Comparison of ENCODE assay signal across 8 cellular contexts in the genomic region with DNA sequence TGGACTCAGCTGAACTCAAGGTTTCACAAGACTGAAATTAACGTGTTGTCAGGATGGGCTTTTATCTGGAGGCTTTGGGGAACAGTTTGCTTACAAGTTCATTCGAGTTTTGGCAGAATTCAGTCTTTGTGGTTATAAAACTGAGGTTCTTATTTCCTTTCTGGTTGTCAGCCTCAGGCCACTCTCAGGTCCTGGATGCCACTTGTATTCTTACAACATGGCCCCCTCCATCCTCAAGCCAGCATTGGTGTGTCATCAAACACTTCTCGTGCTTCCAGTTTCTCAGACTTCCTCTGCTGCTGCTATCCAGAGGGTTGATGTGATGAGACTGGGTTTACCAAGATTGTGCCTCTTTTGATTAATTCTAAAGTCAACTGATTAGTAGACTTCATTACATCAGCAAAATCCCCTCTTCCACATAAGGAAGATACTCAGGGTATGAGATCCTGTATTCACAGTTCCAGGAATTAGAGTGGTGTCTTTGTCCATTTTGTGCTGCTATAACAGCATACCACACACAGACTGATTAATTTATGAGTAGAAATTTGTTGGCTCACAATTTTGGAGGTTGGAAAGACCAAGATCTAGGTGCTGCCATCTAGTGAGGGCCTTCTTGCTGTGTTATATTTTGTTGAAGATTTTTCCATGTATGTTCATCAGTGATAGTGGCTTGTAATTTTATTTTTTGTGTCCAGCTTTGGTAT. TPM values are rescaled to one million over a fixed set of nuclear protein-coding genes. Genes with fewer than 3 reads are reported as not detected.
A peak's percentile ranks its signal among the peaks of the same experiment; 100 is the strongest.
DNase-seq lines count a peak whose midpoint lies in the region; ATAC-seq and TF ChIP-seq lines count a peak whose summit lies in the region.

No MANE protein-coding gene starts in this region.

- H3K4me1 ChIP-seq in esophagus squamous epithelium (peaks cover 0 to 34% (median 5%) of the 10 kb centered on the region in 3 donors), thyroid gland (peaks cover 0 to 5% of the 10 kb centered on the region in 2 donors)

- H3K36me3 ChIP-seq in esophagus squamous epithelium (no peaks in the 10 kb centered on the region), thyroid gland (no peaks in the 10 kb centered on the region)

- DNase-seq in NCI-H146 (lab: John Stamatoyannopoulos, UW), result peak; percentile 18
- no peak for DNase-seq in NCI-H146 treated with DMSO at 0.1 percent for 48 hours (lab: John Stamatoyannopoulos, UW; ENCODE audit: unreplicated experiment)
- DNase-seq in HCEC 1CT, result peak; percentile 58
- peak; percentile 2 for DNase-seq in T follicular helper cell (ENCODE audit: low read depth)
- no peak for DNase-seq in esophagus squamous epithelium (lab: John Stamatoyannopoulos, UW)
- no peak for DNase-seq in thyroid gland

- H3K9me3 ChIP-seq in esophagus squamous epithelium (no peaks in the 10 kb centered on the region), thyroid gland (no peaks in the 10 kb centered on the region)

- ATAC-seq in GM18858 (IDR thresholded peaks at IDR 0.05; ENCODE audit: unreplicated experiment), result no peak
- no peak for ATAC-seq in GM21381 (IDR thresholded peaks at IDR 0.05; ENCODE audit: unreplicated experiment)

- TF ChIP-seq POLR2A in esophagus squamous epithelium (IDR thresholded peaks at IDR 0.05), result no peak
- no peak for TF ChIP-seq POLR2A in thyroid gland (IDR thresholded peaks at IDR 0.05)

- H3K4me3 ChIP-seq in esophagus squamous epithelium, result no peak overlapping the region
- H3K4me3 ChIP-seq in thyroid gland (replicated peaks in 1 of 3), result no peak overlapping the region

- H3K27me3 ChIP-seq in esophagus squamous epithelium (no peaks in the 10 kb centered on the region), thyroid gland (no peaks in the 10 kb centered on the region)

- TF ChIP-seq CTCF in esophagus squamous epithelium (IDR thresholded peaks at IDR 0.05) (peak in 4 of 6 experiments; percentile 18 to 43 (median 30)), thyroid gland (IDR thresholded peaks at IDR 0.05) (peak in 1 of 6 experiments; percentile 29)

- peak overlapping the region in 2 of 4 donors; percentile 33 to 37 for H3K27ac ChIP-seq in esophagus squamous epithelium
- H3K27ac ChIP-seq in thyroid gland, result no peak overlapping the region

- WGBS in esophagus squamous epithelium, 2 donors, result 14 to 22% methylated on average over 3 of the region's 3 CpGs
- WGBS in thyroid gland, 2 donors, result 65 to 81% methylated on average over 3 of the region's 3 CpGs

- intact Hi-C loops in esophagus squamous epithelium (cut with DNase I), result no loop called here
- intact Hi-C loops in thyroid gland (cut with DNase I), result no loop called here

RNA-seq across cellular contexts. Expression of a gene that starts 10.9 kb away (rescaled TPM):
- 100 to 1,000 TPM in 1 of 4 donors, 10 to 100 TPM in 3; 15.0 to 197 (median 23.2) TPM for total RNA-seq in esophagus squamous epithelium
- 10 to 100 TPM; 36.7 to 68.3 (median 54.9) TPM for total RNA-seq in thyroid gland

RNA-seq across cellular contexts. Expression of a gene that starts 52.3 kb away (rescaled TPM):
- total RNA-seq in esophagus squamous epithelium (10 to 100 TPM; 46.4 to 62.0 (median 52.6) TPM), thyroid gland (10 to 100 TPM; 34.2 to 46.2 (median 40.3) TPM)

Comparison
In these comparisons a context has a peak if more than half of its experiments do, and no peak if none do; other contexts are left out.
1. DNase-seq: peak in NCI-H146 (single experiment), HCEC 1CT (single experiment) and T follicular helper cell (single experiment); none in NCI-H146 treated with DMSO at 0.1 percent for 48 hours (single experiment), esophagus squamous epithelium (single experiment) and thyroid gland (0 of 2).